In the genomic region with DNA sequence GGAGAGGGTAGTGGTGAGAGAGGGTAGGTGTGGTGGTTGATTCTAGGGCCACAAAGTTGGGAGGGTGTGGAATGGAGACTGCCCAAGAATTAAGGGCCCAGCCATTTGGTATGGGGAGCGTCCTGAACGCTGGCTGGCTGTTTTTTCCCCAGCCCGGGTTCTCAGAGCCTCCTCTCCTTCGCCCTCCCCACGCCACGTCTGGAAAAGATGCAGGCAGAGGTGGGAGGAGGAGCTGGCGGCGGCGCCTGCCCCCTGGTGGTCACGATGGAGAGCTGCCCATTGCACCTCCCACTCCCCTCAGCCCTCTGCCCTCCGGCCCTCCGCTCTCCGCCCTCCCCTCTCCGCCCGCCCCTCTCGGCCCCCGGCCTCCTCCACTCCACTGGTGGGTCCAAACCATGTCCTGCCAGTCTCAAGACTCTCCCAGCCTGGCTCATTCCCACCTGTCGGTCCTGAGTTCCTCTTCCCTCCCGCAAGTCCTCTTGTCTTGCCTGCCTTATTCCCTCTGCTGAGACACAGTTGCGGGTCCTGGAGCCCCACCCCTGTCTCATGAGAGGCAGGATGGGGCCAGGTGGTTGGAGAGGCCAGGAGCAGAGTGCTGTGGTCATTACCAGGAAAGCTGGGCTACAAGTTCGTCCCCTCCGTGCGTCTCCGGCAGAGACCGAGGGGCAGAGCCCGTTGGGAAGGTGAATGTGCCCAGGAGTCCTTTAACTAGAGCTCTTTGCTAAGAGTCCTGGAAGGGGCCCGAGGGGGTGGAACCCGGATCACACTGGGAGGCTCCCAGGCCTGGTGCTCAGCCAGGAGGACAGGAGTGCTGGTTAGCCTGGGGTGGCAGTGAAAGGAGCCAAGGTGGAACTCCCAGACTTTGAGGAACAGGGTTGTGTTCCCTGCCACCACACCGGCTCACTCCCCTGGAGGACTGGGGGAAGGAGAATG, we compare ENCODE assay signal across 9 cellular contexts. TPM values are rescaled to one million over a fixed set of nuclear protein-coding genes. Genes with fewer than 3 reads are reported as not detected.
DNase-seq lines count a peak whose midpoint lies in the region; ATAC-seq and TF ChIP-seq lines count a peak whose summit lies in the region.
"Had no signal": no experiment of that assay in that cellular context is flagged by ENCODE, and none has a peak within 500 bp of the region (broad histone marks: within the 10 kb centered on the region; RNA-seq: fewer than 3 reads in every experiment).

No MANE protein-coding gene starts in this region.

- DNase-seq in MV-4-11 (lab: John Stamatoyannopoulos, UW) (peak; percentile 14), SKM-1 (lab: John Stamatoyannopoulos, UW; ENCODE audit: unreplicated experiment) (peak; percentile 79), cardiac septum (ENCODE audit: low spot score) (peak; percentile 91), pons (ENCODE audit: low spot score) (peak; percentile 39), upper lobe of left lung (peak; percentile 76 to 94)
- DNase-seq in activated naive CD8-positive, alpha-beta T cell treated with anti-CD3 and anti-CD28 coated beads, Interleukin-2, amount 50 U/mL, for 24 hours, result peak; percentile 73

- TF ChIP-seq POLR2A in upper lobe of left lung (IDR thresholded peaks at IDR 0.05), result no peak

- H3K4me3 ChIP-seq in upper lobe of left lung, result peak overlapping the region in 3 of 4 donors; percentile 20 to 39 (median 31)

- no peaks in the 10 kb centered on the region for H3K9me3 ChIP-seq in upper lobe of left lung

- H3K36me3 ChIP-seq in upper lobe of left lung, result peaks cover 0 to 29% (median 19%) of the 10 kb centered on the region in 4 donors

- peak; percentile 70 for ATAC-seq in activated naive CD8-positive, alpha-beta T cell treated with anti-CD3 and anti-CD28 coated beads, Interleukin-2, amount 50 U/mL, for 24 hours
- ATAC-seq in upper lobe of left lung (ENCODE audit: low FRiP score in 2 of 2), result peak; percentile 88 to 92
- ATAC-seq in HG02571 (IDR thresholded peaks at IDR 0.05; ENCODE audit: unreplicated experiment), result no peak

- no peaks in the 10 kb centered on the region for H3K27me3 ChIP-seq in upper lobe of left lung

- no peak for TF ChIP-seq EP300 in upper lobe of left lung (IDR thresholded peaks at IDR 0.05)

- no peaks in the 10 kb centered on the region for H3K36me3 Mint-ChIP-seq in activated naive CD8-positive, alpha-beta T cell treated with anti-CD3 and anti-CD28 coated beads, Interleukin-2, amount 50 U/mL, for 24 hours (ENCODE audit: low read depth)

- H3K4me3 Mint-ChIP-seq in activated naive CD8-positive, alpha-beta T cell treated with anti-CD3 and anti-CD28 coated beads, Interleukin-2, amount 50 U/mL, for 24 hours, result no peak overlapping the region

- H3K27me3 Mint-ChIP-seq in activated naive CD8-positive, alpha-beta T cell treated with anti-CD3 and anti-CD28 coated beads, Interleukin-2, amount 50 U/mL, for 24 hours, result no peaks in the 10 kb centered on the region

- TF ChIP-seq CTCF in GM12874 (IDR thresholded peaks at IDR 0.05; ENCODE audit: insufficient read depth, low read depth, low read length) (peak; percentile 95), upper lobe of left lung (IDR thresholded peaks at IDR 0.05) (peak; percentile 90 to 95 (median 94))

- H3K4me1 Mint-ChIP-seq in activated naive CD8-positive, alpha-beta T cell treated with anti-CD3 and anti-CD28 coated beads, Interleukin-2, amount 50 U/mL, for 24 hours, result peaks cover 4% of the 10 kb centered on the region

- H3K4me1 ChIP-seq in upper lobe of left lung, result peaks cover 29 to 42% (median 34%) of the 10 kb centered on the region in 4 donors

- peak overlapping the region; percentile 18 to 79 (median 64) for H3K27ac ChIP-seq in upper lobe of left lung

- intact Hi-C loops in cardiac septum (cut with DNase I), result loop anchor here (1.0 to 5.0 kb wide), 3 partner anchors 52 to 268 kb away; a partner anchor contains a TSS

- H3K27ac Mint-ChIP-seq in activated naive CD8-positive, alpha-beta T cell treated with anti-CD3 and anti-CD28 coated beads, Interleukin-2, amount 50 U/mL, for 24 hours, result no peak overlapping the region

- 34 to 36% methylated on average over 18 to 22 of the region's 29 CpGs for WGBS in upper lobe of left lung, 2 donors

- no peaks in the 10 kb centered on the region for H3K9me3 Mint-ChIP-seq in activated naive CD8-positive, alpha-beta T cell treated with anti-CD3 and anti-CD28 coated beads, Interleukin-2, amount 50 U/mL, for 24 hours

RNA-seq across cellular contexts. Expression of a gene that starts 22.6 kb away (rescaled TPM):
- 1.9 TPM for total RNA-seq in cardiac septum
- 1 to 10 TPM in 5 of 6 donors, not detected in 1; 3.2 to 8.9 (median 6.0) TPM for total RNA-seq in upper lobe of left lung

RNA-seq across cellular contexts. Expression of a gene that starts 36.9 kb away (rescaled TPM):
- total RNA-seq in cardiac septum (not detected), upper lobe of left lung (under 1 TPM in 3 of 6 donors, not detected in 3; 0.64 to 0.76 (median 0.66) TPM)
- total RNA-seq: pulmonary artery endothelial cell had no signal

RNA-seq across cellular contexts. Expression of a gene that starts 56.3 kb away (rescaled TPM):
- total RNA-seq in cardiac septum, result 17.9 TPM
- 10 to 100 TPM; 33.8 to 76.5 (median 63.9) TPM for total RNA-seq in upper lobe of left lung

Comparison
In these comparisons a context has a peak if more than half of its experiments do, and no peak if none do; other contexts are left out.
1. DNase-seq: peak in every context shown above with its lines; median percentile 91 in cardiac septum; 85 in upper lobe of left lung; 79 in SKM-1; 73 in activated naive CD8-positive, alpha-beta T cell treated with anti-CD3 and anti-CD28 coated beads, Interleukin-2, amount 50 U/mL, for 24 hours; 39 in pons; 14 in MV-4-11.